ENCODE assay signal across 8 cellular contexts in genomic region chr2:19347619-19348562, GRCh38.
DNase-seq lines count a peak whose midpoint lies in the region; ATAC-seq and TF ChIP-seq lines count a peak whose summit lies in the region.

No MANE protein-coding gene starts in this region.

- ATAC-seq in GM19324 (IDR thresholded peaks at IDR 0.05; ENCODE audit: low FRiP score, unreplicated experiment), result peak; percentile 97
- ATAC-seq in HG03457 (IDR thresholded peaks at IDR 0.05; ENCODE audit: unreplicated experiment), result peak; percentile 87

- H3K4me1 ChIP-seq in BLaER1, result peaks cover 20% of the 10 kb centered on the region

- H3K27ac ChIP-seq in BLaER1, result peak overlapping the region; percentile 95
- H3K27ac ChIP-seq in layer of hippocampus (ENCODE audit: low read depth, low read length), result peak overlapping the region; percentile 96

- peak overlapping the region; percentile 97 for H3K4me3 ChIP-seq in BLaER1
- H3K4me3 ChIP-seq in choroid plexus epithelial cell (ENCODE audit: low read depth, low read length), result peak overlapping the region; percentile 97

- peaks cover 20% of the 10 kb centered on the region for H3K9me3 ChIP-seq in BLaER1

- H3K4me2 ChIP-seq in BLaER1, result peak overlapping the region; percentile 93

- H3K36me3 ChIP-seq in BLaER1, result no peaks in the 10 kb centered on the region

- H4K20me1 ChIP-seq in BLaER1, result no peaks in the 10 kb centered on the region

- DNase-seq in NCI-H510A treated with DMSO at 0.1 percent for 48 hours (lab: John Stamatoyannopoulos, UW) (peak; percentile 87), choroid plexus epithelial cell (ENCODE audit: low read depth) (peak; percentile 98)
- peak; percentile 88 to 94 for DNase-seq in activated CD4-positive, alpha-beta T cell treated with anti-CD3 and anti-CD28 coated beads for 4 hours
- DNase-seq in stimulated activated CD4-positive, alpha-beta T cell treated with anti-CD3 and anti-CD28 coated beads, Interleukin-1b, Interleukin-23, amount 100 ng/mL, for 1 hour (ENCODE audit: low read depth in 2 of 2), result peak; percentile 89 to 94

- H3K9ac ChIP-seq in BLaER1, result peak overlapping the region; percentile 94

- H3K27me3 ChIP-seq in BLaER1 (peaks cover 41% of the 10 kb centered on the region), layer of hippocampus (ENCODE audit: control insufficient read depth, insufficient read depth, low read length) (peaks cover 14% of the 10 kb centered on the region)

- no peak for TF ChIP-seq CTCF in choroid plexus epithelial cell (conservative IDR thresholded peaks at IDR 0.05; ENCODE audit: low read depth, low read length)

Comparison
In these comparisons a context has a peak if more than half of its experiments do, and no peak if none do; other contexts are left out.
1. Peak in every context shown above with its lines: DNase-seq, ATAC-seq, H3K4me3 ChIP-seq and H3K27ac ChIP-seq.